ENCODE assay signal across 9 cellular contexts in the genomic region with DNA sequence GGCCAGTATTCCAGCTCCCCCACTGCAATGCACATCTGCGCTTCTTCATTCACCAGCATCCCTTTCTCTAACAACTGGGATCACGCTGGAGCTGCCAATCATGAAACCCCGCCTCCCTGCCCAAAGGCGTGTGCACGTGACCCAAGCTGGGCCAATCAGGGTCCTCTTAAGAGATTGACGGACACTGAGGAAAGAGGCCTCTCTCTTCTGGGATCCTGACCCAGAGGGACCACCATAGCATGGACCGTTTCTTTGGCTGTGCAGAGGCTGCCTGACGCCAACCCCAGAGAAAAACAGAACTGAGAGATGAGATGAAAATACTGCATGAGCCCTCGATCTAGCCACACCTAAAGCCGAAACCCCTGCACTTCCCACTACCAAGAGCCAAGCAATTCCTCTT. TPM values are rescaled to one million over a fixed set of nuclear protein-coding genes. Genes with fewer than 3 reads are reported as not detected.
DNase-seq lines count a peak whose midpoint lies in the region; ATAC-seq and TF ChIP-seq lines count a peak whose summit lies in the region.
"Had no signal": no experiment of that assay in that cellular context is flagged by ENCODE, and none has a peak within 500 bp of the region (broad histone marks: within the 10 kb centered on the region; RNA-seq: fewer than 3 reads in every experiment).

No MANE protein-coding gene starts in this region.

- DNase-seq in activated T-cell treated with anti-CD3 and anti-CD28 coated beads, Interleukin-2, amount 50 U/mL, for 24 hours = no peak
- DNase-seq in activated T-cell treated with anti-CD3 and anti-CD28 coated beads, Interleukin-2, amount 50 U/mL, for 1 hour = no peak
- no peak for DNase-seq in activated T-helper 1 cell treated with anti-CD3 and anti-CD28 coated beads, Interleukin-12 subunit alpha, Interleukin-12 subunit beta, Interleukin-2, Interleukin-4 antibody, amounts not matched to agents 30 ng/mL and 10 ng/mL and 1 ng/mL, durations not matched to agents 14 hours and 24 hours and 36 hours (ENCODE audit: low spot score)
- no peak for DNase-seq in activated effector memory CD4-positive, alpha-beta T cell treated with anti-CD3 and anti-CD28 coated beads, Interleukin-2, amount 50 U/mL, for 16 hours
- DNase-seq in HuH-7 (ENCODE audit: low spot score) (no peak), NCI-H345 (lab: John Stamatoyannopoulos, UW) (no peak)

- no peak overlapping the region for H3K4me3 Mint-ChIP-seq in activated T-cell treated with anti-CD3 and anti-CD28 coated beads, Interleukin-2, amount 50 U/mL, for 24 hours
- no peak overlapping the region for H3K4me3 Mint-ChIP-seq in activated T-helper 1 cell treated with anti-CD3 and anti-CD28 coated beads, Interleukin-12 subunit alpha, Interleukin-12 subunit beta, Interleukin-2, Interleukin-4 antibody, amounts not matched to agents 30 ng/mL and 10 ng/mL and 1 ng/mL, durations not matched to agents 14 hours and 24 hours and 36 hours

- peak; percentile 68 for ATAC-seq in HG03095 (IDR thresholded peaks at IDR 0.05; ENCODE audit: unreplicated experiment)

- H3K36me3 Mint-ChIP-seq in activated T-cell treated with anti-CD3 and anti-CD28 coated beads, Interleukin-2, amount 50 U/mL, for 24 hours (ENCODE audit: low read depth) = peaks cover 80% of the 10 kb centered on the region
- H3K36me3 Mint-ChIP-seq in activated T-helper 1 cell treated with anti-CD3 and anti-CD28 coated beads, Interleukin-12 subunit alpha, Interleukin-12 subunit beta, Interleukin-2, Interleukin-4 antibody, amounts not matched to agents 30 ng/mL and 10 ng/mL and 1 ng/mL, durations not matched to agents 14 hours and 24 hours and 36 hours (ENCODE audit: low read depth) = peaks cover 27% of the 10 kb centered on the region

- peak overlapping the region; percentile 7 for H3K27ac Mint-ChIP-seq in activated T-cell treated with anti-CD3 and anti-CD28 coated beads, Interleukin-2, amount 50 U/mL, for 24 hours
- H3K27ac Mint-ChIP-seq in activated T-helper 1 cell treated with anti-CD3 and anti-CD28 coated beads, Interleukin-12 subunit alpha, Interleukin-12 subunit beta, Interleukin-2, Interleukin-4 antibody, amounts not matched to agents 30 ng/mL and 10 ng/mL and 1 ng/mL, durations not matched to agents 14 hours and 24 hours and 36 hours = peak overlapping the region; percentile 8

- intact Hi-C loops in activated T-helper 1 cell treated with anti-CD3 and anti-CD28 coated beads, Interleukin-12 subunit alpha, Interleukin-12 subunit beta, Interleukin-2, Interleukin-4 antibody, amounts not matched to agents 30 ng/mL and 10 ng/mL and 1 ng/mL, durations not matched to agents 14 hours and 24 hours and 36 hours (cut with micrococcal nuclease) = no loop called here

- H3K4me1 Mint-ChIP-seq in activated T-cell treated with anti-CD3 and anti-CD28 coated beads, Interleukin-2, amount 50 U/mL, for 24 hours (ENCODE audit: low read depth) = peaks cover 30% of the 10 kb centered on the region
- peaks cover 38% of the 10 kb centered on the region for H3K4me1 Mint-ChIP-seq in activated T-helper 1 cell treated with anti-CD3 and anti-CD28 coated beads, Interleukin-12 subunit alpha, Interleukin-12 subunit beta, Interleukin-2, Interleukin-4 antibody, amounts not matched to agents 30 ng/mL and 10 ng/mL and 1 ng/mL, durations not matched to agents 14 hours and 24 hours and 36 hours (ENCODE audit: low read depth)

- no peak for TF ChIP-seq CTCF in neutrophil (IDR thresholded peaks at IDR 0.05)

- H3K9me3 ChIP-seq in neutrophil = no peaks in the 10 kb centered on the region
- H3K9me3 ChIP-seq: BLaER1 had no signal

- peaks cover 21 to 41% of the 10 kb centered on the region in 2 experiments for H3K4me1 ChIP-seq in neutrophil (ENCODE audit: control insufficient read depth in 1 of 2, insufficient read depth in 1 of 2, low read depth in 1 of 2, low read length in 1 of 2)
- H3K4me1 ChIP-seq: BLaER1 had no signal

- no peaks in the 10 kb centered on the region for H3K27me3 Mint-ChIP-seq in activated T-cell treated with anti-CD3 and anti-CD28 coated beads, Interleukin-2, amount 50 U/mL, for 24 hours
- no peaks in the 10 kb centered on the region for H3K27me3 Mint-ChIP-seq in activated T-helper 1 cell treated with anti-CD3 and anti-CD28 coated beads, Interleukin-12 subunit alpha, Interleukin-12 subunit beta, Interleukin-2, Interleukin-4 antibody, amounts not matched to agents 30 ng/mL and 10 ng/mL and 1 ng/mL, durations not matched to agents 14 hours and 24 hours and 36 hours (ENCODE audit: insufficient read depth)

- H3K9me3 Mint-ChIP-seq in activated T-cell treated with anti-CD3 and anti-CD28 coated beads, Interleukin-2, amount 50 U/mL, for 24 hours = no peaks in the 10 kb centered on the region
- H3K9me3 Mint-ChIP-seq in activated T-helper 1 cell treated with anti-CD3 and anti-CD28 coated beads, Interleukin-12 subunit alpha, Interleukin-12 subunit beta, Interleukin-2, Interleukin-4 antibody, amounts not matched to agents 30 ng/mL and 10 ng/mL and 1 ng/mL, durations not matched to agents 14 hours and 24 hours and 36 hours = no peaks in the 10 kb centered on the region

- peaks cover 86% of the 10 kb centered on the region for H3K36me3 ChIP-seq in neutrophil

- H3K27me3 ChIP-seq in neutrophil = no peaks in the 10 kb centered on the region
- H3K27me3 ChIP-seq: BLaER1 had no signal

- no peak overlapping the region for H3K4me3 ChIP-seq in neutrophil (ENCODE audit: low read depth in 1 of 2, low read length in 1 of 2)
- H3K4me3 ChIP-seq: BLaER1 had no signal

- peak overlapping the region; percentile 73 for H3K27ac ChIP-seq in neutrophil
- H3K27ac ChIP-seq: BLaER1 had no signal

RNA-seq across cellular contexts. Expression of a gene that starts 32.0 kb away (rescaled TPM):
- total RNA-seq in activated T-helper 1 cell treated with anti-CD3 and anti-CD28 coated beads, Interleukin-12 subunit alpha, Interleukin-12 subunit beta, Interleukin-2, Interleukin-4 antibody, amounts not matched to agents 30 ng/mL and 10 ng/mL and 1 ng/mL, durations not matched to agents 14 hours and 24 hours and 36 hours = 531 and 535 TPM in 2 replicates
